14 cellular contexts compared by ENCODE assay signal in the genomic region with DNA sequence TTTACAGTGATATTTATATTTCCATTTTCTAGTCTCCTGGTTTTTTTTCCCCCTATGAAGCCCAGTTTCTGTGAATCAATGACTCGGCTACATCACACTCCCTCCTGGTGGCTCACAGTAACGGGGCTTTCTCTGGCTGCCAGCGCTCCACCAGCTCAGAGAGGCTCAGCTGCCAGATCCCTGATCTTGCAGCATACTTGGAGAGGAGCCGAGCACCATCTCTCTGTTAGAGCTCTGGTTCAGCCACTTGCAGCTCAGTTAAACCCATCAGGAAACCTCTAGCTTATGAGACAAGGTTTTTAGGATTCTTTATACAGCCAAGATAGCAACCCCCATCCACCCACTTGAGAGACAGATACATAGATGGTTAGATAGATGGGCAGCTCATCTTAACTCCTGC.
DNase-seq lines count a peak whose midpoint lies in the region; ATAC-seq and TF ChIP-seq lines count a peak whose summit lies in the region.
"Had no signal": no experiment of that assay in that cellular context is flagged by ENCODE, and none has a peak within 500 bp of the region (broad histone marks: within the 10 kb centered on the region; RNA-seq: fewer than 3 reads in every experiment).

No MANE protein-coding gene starts in this region.

- H3K27me3 ChIP-seq in prostate gland (replicated peaks; ENCODE audit: insufficient read depth): no peaks in the 10 kb centered on the region
- no peaks in the 10 kb centered on the region for H3K27me3 ChIP-seq in CD4-positive, alpha-beta memory T cell (ENCODE audit: insufficient read depth, low read length)

- no peak overlapping the region for H3K4me3 ChIP-seq in prostate gland
- H3K4me3 ChIP-seq in CD4-positive, alpha-beta memory T cell (ENCODE audit: low read length in 2 of 2): no peak overlapping the region

- peaks cover 0 to 4% of the 10 kb centered on the region in 2 donors for H3K36me3 Mint-ChIP-seq in CD4-positive, alpha-beta memory T cell

- no peak overlapping the region for H3K4me3 Mint-ChIP-seq in CD4-positive, alpha-beta memory T cell

- intact Hi-C loops in prostate gland (cut with DNase I): no loop called here
- intact Hi-C loops in CD4-positive, alpha-beta memory T cell (cut with micrococcal nuclease): no loop called here

- no peak for ATAC-seq in HG03196 (IDR thresholded peaks at IDR 0.05; ENCODE audit: unreplicated experiment)
- ATAC-seq: HCT116, left colon had no signal

- no peaks in the 10 kb centered on the region for H3K4me1 Mint-ChIP-seq in CD4-positive, alpha-beta memory T cell

- peaks cover 0 to 8% (median 4%) of the 10 kb centered on the region in 8 donors for H3K9me3 Mint-ChIP-seq in CD4-positive, alpha-beta memory T cell

- POLR2A ChIA-PET in CD4-positive, alpha-beta memory T cell (lab: Charles Lee; ENCODE audit: partially characterized antibody): no interaction called here

- peak; percentile 66 for DNase-seq in EH (ENCODE audit: low read depth)
- peak in 48 of 61 donors; percentile 5 to 84 (median 39) for DNase-seq in caudate nucleus (lab: John Stamatoyannopoulos, UW)
- DNase-seq in hippocampal formation (lab: John Stamatoyannopoulos, UW): peak; percentile 71 to 73
- peak; percentile 30 for DNase-seq in prostate gland (ENCODE audit: low spot score)
- no peak for DNase-seq in NCI-H2196 treated with DMSO at 0.1 percent for 48 hours (lab: John Stamatoyannopoulos, UW; ENCODE audit: unreplicated experiment)
- DNase-seq in CD4-positive, alpha-beta memory T cell: no peak
- no peak for DNase-seq in glomerular visceral epithelial cell (ENCODE audit: extremely low spot score)
- DNase-seq: endodermal cell, NCI-H69, SHP77 treated with DMSO at 0.1 percent for 48 hours had no signal

- no peak for TF ChIP-seq POLR2A in prostate gland (IDR thresholded peaks at IDR 0.05)

- CTCF ChIA-PET in CD4-positive, alpha-beta memory T cell (lab: Charles Lee; ENCODE audit: partially characterized antibody): no interaction called here

- peak overlapping the region in 1 of 7 donors; percentile 44 for H3K27ac Mint-ChIP-seq in CD4-positive, alpha-beta memory T cell

- no peaks in the 10 kb centered on the region for H3K9me3 ChIP-seq in prostate gland
- H3K9me3 ChIP-seq in CD4-positive, alpha-beta memory T cell (ENCODE audit: control insufficient read depth in 1 of 2, low read length in 2 of 2): no peaks in the 10 kb centered on the region

- TF ChIP-seq CTCF in prostate gland (IDR thresholded peaks at IDR 0.05): no peak

- H3K4me1 ChIP-seq in prostate gland (replicated peaks): no peaks in the 10 kb centered on the region
- no peaks in the 10 kb centered on the region for H3K4me1 ChIP-seq in CD4-positive, alpha-beta memory T cell (ENCODE audit: insufficient read depth, low read length)

- no peaks in the 10 kb centered on the region for H3K27me3 Mint-ChIP-seq in CD4-positive, alpha-beta memory T cell

- 43% methylated on average over 4 of the region's 4 CpGs for WGBS in prostate gland

- no peaks in the 10 kb centered on the region for H3K36me3 ChIP-seq in prostate gland
- no peaks in the 10 kb centered on the region for H3K36me3 ChIP-seq in CD4-positive, alpha-beta memory T cell (ENCODE audit: insufficient read depth, low read length)

- H3K27ac ChIP-seq in caudate nucleus (ENCODE audit: low read depth, low read length) (peak overlapping the region; percentile 80), prostate gland (no peak overlapping the region)
- H3K27ac ChIP-seq in CD4-positive, alpha-beta memory T cell (ENCODE audit: low read depth, low read length): no peak overlapping the region
- H3K27ac ChIP-seq: C4-2B had no signal

Comparison
In these comparisons a context has a peak if more than half of its experiments do, and no peak if none do; other contexts are left out.
1. DNase-seq: peak in EH (single experiment), caudate nucleus (48 of 61), hippocampal formation (2 of 2) and prostate gland (single experiment); none in NCI-H2196 treated with DMSO at 0.1 percent for 48 hours (single experiment), CD4-positive, alpha-beta memory T cell (0 of 5) and glomerular visceral epithelial cell (single experiment).